ENCODE assay signal across 9 cellular contexts in the genomic region with DNA sequence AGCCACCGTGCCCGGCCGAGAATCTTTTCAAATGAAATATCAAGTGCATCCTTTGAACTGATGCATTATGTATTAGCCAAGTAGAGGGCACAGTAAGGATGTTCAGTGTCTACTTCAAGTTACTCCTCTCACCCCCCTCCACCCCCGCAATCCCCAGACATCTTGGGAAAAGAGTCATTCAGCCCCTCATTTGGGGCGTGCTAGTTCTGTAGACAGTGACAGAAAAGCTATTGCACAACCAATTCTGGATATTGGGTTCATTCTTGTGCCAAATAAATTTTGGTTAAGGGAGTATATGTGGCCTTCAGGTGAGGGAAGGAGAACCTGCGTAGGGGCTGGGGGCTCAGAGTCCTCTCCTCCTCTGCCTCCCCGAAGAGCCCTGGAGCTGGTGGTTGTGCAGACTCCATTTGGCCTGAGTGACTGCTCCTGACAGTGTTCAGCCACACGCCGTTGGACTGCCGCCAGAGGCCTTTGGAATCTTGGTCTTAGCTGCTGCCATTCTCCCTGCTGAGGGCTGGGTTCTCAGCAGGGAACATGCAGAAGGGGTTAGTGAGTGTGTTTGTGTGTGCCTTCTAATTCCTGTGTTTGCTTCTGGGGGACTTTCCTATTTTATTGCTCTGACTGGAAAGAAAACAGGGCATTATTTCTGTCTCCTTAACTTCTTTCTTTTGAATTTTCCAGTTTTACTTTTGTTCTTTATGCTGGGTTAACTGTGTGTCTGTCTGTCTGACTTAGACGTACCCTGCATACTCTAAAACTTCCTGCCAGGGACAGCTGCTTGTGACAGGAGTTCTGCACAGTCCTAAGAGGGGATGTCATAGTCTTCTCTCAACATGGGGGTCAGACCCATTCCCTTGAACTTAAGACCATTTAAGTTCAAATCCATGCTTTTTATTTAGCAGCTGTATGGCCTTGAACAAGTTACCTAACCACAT. TPM values are rescaled to one million over a fixed set of nuclear protein-coding genes. Genes with fewer than 3 reads are reported as not detected.
DNase-seq lines count a peak whose midpoint lies in the region; ATAC-seq and FAIRE-seq lines count a peak whose summit lies in the region.
"Had no signal": no experiment of that assay in that cellular context is flagged by ENCODE, and none has a peak within 500 bp of the region (broad histone marks: within the 10 kb centered on the region; RNA-seq: fewer than 3 reads in every experiment).

No MANE protein-coding gene starts in this region.

- H3K4me2 ChIP-seq in Karpas-422 (ENCODE audit: low read depth, low read length, poor library complexity, severe bottlenecking) = no peak overlapping the region

- H3K4me3 Mint-ChIP-seq in activated naive CD4-positive, alpha-beta T cell treated with anti-CD3 and anti-CD28 coated beads for 36 hours = no peak overlapping the region
- no peak overlapping the region for H3K4me3 Mint-ChIP-seq in immature natural killer cell

- no peaks in the 10 kb centered on the region for H3K9me2 ChIP-seq in Karpas-422 (replicated peaks; ENCODE audit: insufficient read depth, low read length)

- no peaks in the 10 kb centered on the region for H4K20me1 ChIP-seq in Karpas-422 (ENCODE audit: insufficient read depth, low read depth, low read length)

- H3K36me3 Mint-ChIP-seq in activated naive CD4-positive, alpha-beta T cell treated with anti-CD3 and anti-CD28 coated beads for 36 hours (ENCODE audit: low read depth) = no peaks in the 10 kb centered on the region
- H3K36me3 Mint-ChIP-seq in immature natural killer cell = peaks cover 0 to 4% (median 0%) of the 10 kb centered on the region in 3 donors

- CTCF ChIA-PET in activated naive CD4-positive, alpha-beta T cell treated with anti-CD3 and anti-CD28 coated beads for 36 hours (lab: Charles Lee) = interaction anchor here (0.6 kb wide), 2 partner anchors 34 to 145 kb away, joined by 3 read pairs; no protein-coding TSS in a partner anchor

- H3K4me1 Mint-ChIP-seq in activated naive CD4-positive, alpha-beta T cell treated with anti-CD3 and anti-CD28 coated beads for 36 hours (ENCODE audit: low read depth) = no peaks in the 10 kb centered on the region
- no peaks in the 10 kb centered on the region for H3K4me1 Mint-ChIP-seq in immature natural killer cell

- no peak overlapping the region for H3K27ac ChIP-seq in Karpas-422 (ENCODE audit: low read length)

- H3K9me3 Mint-ChIP-seq in activated naive CD4-positive, alpha-beta T cell treated with anti-CD3 and anti-CD28 coated beads for 36 hours = no peaks in the 10 kb centered on the region
- H3K9me3 Mint-ChIP-seq in immature natural killer cell = no peaks in the 10 kb centered on the region

- intact Hi-C loops in posterior cingulate gyrus (cut with DNase I) = no loop called here
- intact Hi-C loops in activated naive CD4-positive, alpha-beta T cell treated with anti-CD3 and anti-CD28 coated beads for 36 hours (cut with micrococcal nuclease) = no loop called here

- no peak overlapping the region for H3K9ac ChIP-seq in Karpas-422 (ENCODE audit: low read length)

- H3K27me3 Mint-ChIP-seq in activated naive CD4-positive, alpha-beta T cell treated with anti-CD3 and anti-CD28 coated beads for 36 hours (ENCODE audit: low read depth) = peaks cover 3% of the 10 kb centered on the region
- H3K27me3 Mint-ChIP-seq in immature natural killer cell (ENCODE audit: low read depth in 3 of 3) = peaks cover 0 to 4% (median 1%) of the 10 kb centered on the region in 3 donors

- no peaks in the 10 kb centered on the region for H3K79me2 ChIP-seq in Karpas-422 (ENCODE audit: low read length)

- FAIRE-seq in RCC 7860 (lab: Jason Lieb, UNC) = no peak
- FAIRE-seq: frontal cortex had no signal

- H2AFZ ChIP-seq in Karpas-422 (ENCODE audit: low read length) = no peak overlapping the region

- DNase-seq in DMS79 (lab: John Stamatoyannopoulos, UW) = peak; percentile 28
- peak; percentile 29 for DNase-seq in RCC 7860 (ENCODE audit: low spot score)
- peak; percentile 47 for DNase-seq in globus pallidus (ENCODE audit: low spot score)
- DNase-seq in posterior cingulate gyrus = peak in 9 of 10 donors; percentile 44 to 93 (median 58)
- no peak for DNase-seq in activated naive CD4-positive, alpha-beta T cell treated with anti-CD3 and anti-CD28 coated beads for 36 hours
- no peak for DNase-seq in immature natural killer cell
- no peak for DNase-seq in Karpas-422

- no peaks in the 10 kb centered on the region for H3K4me1 ChIP-seq in Karpas-422 (ENCODE audit: low read length)

- no peaks in the 10 kb centered on the region for H3K9me3 ChIP-seq in Karpas-422 (ENCODE audit: low read length)

- ATAC-seq in GM21447 (IDR thresholded peaks at IDR 0.05; ENCODE audit: unreplicated experiment) = no peak

- H3K27me3 ChIP-seq in Karpas-422 (ENCODE audit: low read length) = no peaks in the 10 kb centered on the region

- no peak overlapping the region for H3K4me3 ChIP-seq in Karpas-422 (ENCODE audit: low read length)

- H3K27ac Mint-ChIP-seq in activated naive CD4-positive, alpha-beta T cell treated with anti-CD3 and anti-CD28 coated beads for 36 hours = no peak overlapping the region
- H3K27ac Mint-ChIP-seq in immature natural killer cell = peak overlapping the region in 1 of 6 donors; percentile 14

- H3K36me3 ChIP-seq in Karpas-422 (ENCODE audit: insufficient read depth, low read length) = no peaks in the 10 kb centered on the region

RNA-seq across cellular contexts. Expression of a gene that starts 21.0 kb away (rescaled TPM):
- total RNA-seq in activated naive CD4-positive, alpha-beta T cell treated with anti-CD3 and anti-CD28 coated beads for 36 hours = not detected
- under 1 TPM in 2 of 3 donors, not detected in 1; 0.19 to 0.61 TPM for polyA plus RNA-seq in immature natural killer cell
- not detected in 2 replicates for total RNA-seq in Karpas-422 (2014; rRNA removed; shearing (Covaris generic); ENCODE audit: low replicate concordance)

Comparison
In these comparisons a context has a peak if more than half of its experiments do, and no peak if none do; other contexts are left out.
1. DNase-seq: peak in DMS79 (single experiment), RCC 7860 (single experiment), globus pallidus (single experiment) and posterior cingulate gyrus (9 of 10); none in activated naive CD4-positive, alpha-beta T cell treated with anti-CD3 and anti-CD28 coated beads for 36 hours (single experiment), immature natural killer cell (0 of 3) and Karpas-422 (single experiment).